ENCODE assay signal across 3 cellular contexts in genomic region chr2:127224110-127224509, GRCh38. TPM values are rescaled to one million over a fixed set of nuclear protein-coding genes. Genes with fewer than 3 reads are reported as not detected.
"Had no signal": no experiment of that assay in that cellular context is flagged by ENCODE, and none has a peak within 500 bp of the region (broad histone marks: within the 10 kb centered on the region; RNA-seq: fewer than 3 reads in every experiment).

No MANE protein-coding gene starts in this region.

RNA-seq across cellular contexts. Expression of gene CYP27C1, which starts 4.0 kb away (rescaled TPM):
- total RNA-seq: gastrocnemius medialis; natural killer cell treated with Interleukin-12 subunit alpha and Interleukin-12 subunit beta and Interleukin-15 and Interleukin-18, amount 100 ng/mL, for 72 hours; pulmonary artery endothelial cell had no signal
